In genomic region chr12:50104614-50105366, GRCh38 we compare ENCODE assay signal across 17 cellular contexts. TPM values are rescaled to one million over a fixed set of nuclear protein-coding genes. Genes with fewer than 3 reads are reported as not detected.
DNase-seq lines count a peak whose midpoint lies in the region; ATAC-seq, FAIRE-seq and TF ChIP-seq lines count a peak whose summit lies in the region.
"Had no signal": no experiment of that assay in that cellular context is flagged by ENCODE, and none has a peak within 500 bp of the region (broad histone marks: within the 10 kb centered on the region; RNA-seq: fewer than 3 reads in every experiment).

No MANE protein-coding gene starts in this region.

- intact Hi-C loops in natural killer cell (cut with micrococcal nuclease), result no loop called here

- no peak for DNase-seq in adipocyte (ENCODE audit: low read depth)
- peak; percentile 37 for DNase-seq in mucosa of gallbladder (ENCODE audit: low spot score)
- peak; percentile 96 for DNase-seq in small intestine
- no peak for DNase-seq in 8988T
- DNase-seq in pons (ENCODE audit: low spot score), result no peak
- no peak for DNase-seq in osteocyte (ENCODE audit: extremely low spot score, unreplicated experiment)
- no peak for DNase-seq in natural killer cell
- DNase-seq: activated CD4-positive, alpha-beta T cell treated with anti-CD3 and anti-CD28 coated beads, Interleukin-2, amount 10 ng/mL, durations not matched to agents 7 days and 5 days; activated naive CD4-positive, alpha-beta T cell treated with anti-CD3 and anti-CD28 coated beads for 36 hours; dermis blood vessel endothelial cell had no signal

- WGBS in small intestine, 3 donors, result 23 to 51% (median 31%) methylated on average over 11 of the region's 11 CpGs

- no peak for ATAC-seq in natural killer cell

- H3K9ac ChIP-seq in adipocyte (ENCODE audit: low read length) (peak overlapping the region; percentile 92), endocrine pancreas (ENCODE audit: control insufficient read depth, insufficient read depth, low read length) (peak overlapping the region; percentile 66)

- H3K27ac Mint-ChIP-seq in osteocyte (ENCODE audit: unreplicated experiment), result no peak overlapping the region
- no peak overlapping the region for H3K27ac Mint-ChIP-seq in natural killer cell
- H3K27ac Mint-ChIP-seq: activated CD4-positive, alpha-beta T cell treated with anti-CD3 and anti-CD28 coated beads, Interleukin-2, amount 10 ng/mL, durations not matched to agents 7 days and 5 days; activated naive CD4-positive, alpha-beta T cell treated with anti-CD3 and anti-CD28 coated beads for 36 hours had no signal

- H3K9me3 Mint-ChIP-seq in osteocyte (ENCODE audit: unreplicated experiment) (no peaks in the 10 kb centered on the region), natural killer cell (no peaks in the 10 kb centered on the region)
- H3K9me3 Mint-ChIP-seq: activated CD4-positive, alpha-beta T cell treated with anti-CD3 and anti-CD28 coated beads, Interleukin-2, amount 10 ng/mL, durations not matched to agents 7 days and 5 days; activated naive CD4-positive, alpha-beta T cell treated with anti-CD3 and anti-CD28 coated beads for 36 hours had no signal

- TF ChIP-seq CTCF in osteocyte (IDR thresholded peaks at IDR 0.05) (no peak), natural killer cell (IDR thresholded peaks at IDR 0.05) (no peak)

- peaks cover 52% of the 10 kb centered on the region for H3K4me1 ChIP-seq in adipocyte (ENCODE audit: control insufficient read depth, insufficient read depth, low read length)
- H3K4me1 ChIP-seq in endocrine pancreas (ENCODE audit: control insufficient read depth, insufficient read depth, low read length), result peaks cover 10% of the 10 kb centered on the region
- peaks cover 2 to 14% of the 10 kb centered on the region in 2 donors for H3K4me1 ChIP-seq in small intestine (ENCODE audit: control insufficient read depth in 2 of 2, insufficient read depth in 1 of 2, low read depth in 1 of 2, low read length in 1 of 2)
- H3K4me1 ChIP-seq: HAP-1 had no signal

- H3K9me3 ChIP-seq in adipocyte (ENCODE audit: control insufficient read depth, low read length) (no peaks in the 10 kb centered on the region), endocrine pancreas (ENCODE audit: control insufficient read depth, low read length) (no peaks in the 10 kb centered on the region), small intestine (ENCODE audit: control insufficient read depth, low read depth) (no peaks in the 10 kb centered on the region)
- H3K9me3 ChIP-seq: esophagus muscularis mucosa, HAP-1 had no signal

- H3K4me3 Mint-ChIP-seq in osteocyte (ENCODE audit: unreplicated experiment) (no peak overlapping the region), natural killer cell (no peak overlapping the region)
- H3K4me3 Mint-ChIP-seq: activated CD4-positive, alpha-beta T cell treated with anti-CD3 and anti-CD28 coated beads, Interleukin-2, amount 10 ng/mL, durations not matched to agents 7 days and 5 days; activated naive CD4-positive, alpha-beta T cell treated with anti-CD3 and anti-CD28 coated beads for 36 hours had no signal

- H3K4me1 Mint-ChIP-seq in osteocyte (ENCODE audit: unreplicated experiment), result peaks cover 5% of the 10 kb centered on the region
- H3K4me1 Mint-ChIP-seq in natural killer cell, result no peaks in the 10 kb centered on the region

- peaks cover 33% of the 10 kb centered on the region for H3K36me3 ChIP-seq in adipocyte (ENCODE audit: control insufficient read depth, insufficient read depth, low read length, severe bottlenecking)
- no peaks in the 10 kb centered on the region for H3K36me3 ChIP-seq in endocrine pancreas (ENCODE audit: control insufficient read depth, insufficient read depth, low read length)
- peaks cover 0 to 6% of the 10 kb centered on the region in 2 donors for H3K36me3 ChIP-seq in small intestine (ENCODE audit: control insufficient read depth in 2 of 2, insufficient read depth in 2 of 2, low read length in 2 of 2)

- H3K27me3 Mint-ChIP-seq in osteocyte (ENCODE audit: unreplicated experiment) (no peaks in the 10 kb centered on the region), natural killer cell (ENCODE audit: low read depth in 2 of 2) (peaks cover 0 to 3% of the 10 kb centered on the region in 2 donors)
- H3K27me3 Mint-ChIP-seq: activated CD4-positive, alpha-beta T cell treated with anti-CD3 and anti-CD28 coated beads, Interleukin-2, amount 10 ng/mL, durations not matched to agents 7 days and 5 days had no signal

- H3K4me3 ChIP-seq in adipocyte (ENCODE audit: low read length) (peak overlapping the region; percentile 83), endocrine pancreas (ENCODE audit: control insufficient read depth, insufficient read depth, low read length) (peak overlapping the region; percentile 15), small intestine (ENCODE audit: low read depth in 1 of 2, low read length in 2 of 2) (peak overlapping the region in 1 of 2 donors; percentile 58)
- H3K4me3 ChIP-seq: HAP-1 had no signal

- FAIRE-seq in small intestine (lab: Jason Lieb, UNC), result no peak
- FAIRE-seq: GM19239, keratinocyte, TTC549 had no signal

- H3K27me3 ChIP-seq in adipocyte (replicated peaks; ENCODE audit: control insufficient read depth, insufficient read depth, low read length) (no peaks in the 10 kb centered on the region), endocrine pancreas (ENCODE audit: control insufficient read depth, insufficient read depth, low read length) (no peaks in the 10 kb centered on the region), small intestine (ENCODE audit: control insufficient read depth in 2 of 2, insufficient read depth in 2 of 2, low read length in 2 of 2) (no peaks in the 10 kb centered on the region)
- H3K27me3 ChIP-seq: esophagus muscularis mucosa had no signal

- H3K36me3 Mint-ChIP-seq in osteocyte (ENCODE audit: unreplicated experiment) (peaks cover 7% of the 10 kb centered on the region), natural killer cell (peaks cover 7% of the 10 kb centered on the region)

- peak overlapping the region; percentile 75 to 86 for H3K27ac ChIP-seq in small intestine (ENCODE audit: low read depth in 1 of 2, low read length in 1 of 2)

RNA-seq across cellular contexts. Expression of gene GPD1, which starts 1.0 kb away (rescaled TPM):
- total RNA-seq in mucosa of gallbladder, result 21.5 TPM
- polyA plus RNA-seq in small intestine, result 100 to 1,000 TPM in 2 of 3 donors, 10 to 100 TPM in 1; 97.1 to 198 (median 117) TPM
- total RNA-seq in osteocyte, result 0.43 TPM in 1 of 2 replicates, not detected in the other
- total RNA-seq in natural killer cell, result under 1 TPM in 1 of 3 donors, not detected in 2; 0.65 TPM
- total RNA-seq: dermis blood vessel endothelial cell had no signal

RNA-seq across cellular contexts. Expression of gene COX14, which starts 7.2 kb away (rescaled TPM):
- 80.5 TPM for total RNA-seq in mucosa of gallbladder
- polyA plus RNA-seq in small intestine, result 100 to 1,000 TPM; 133 to 236 (median 182) TPM
- total RNA-seq in osteocyte, result 41.5 and 54.9 TPM in 2 replicates
- 10 to 100 TPM; 32.8 to 42.6 (median 36.7) TPM for total RNA-seq in natural killer cell

RNA-seq across cellular contexts. Expression of gene SMARCD1, which starts 19.6 kb away (rescaled TPM):
- total RNA-seq in mucosa of gallbladder (49.5 TPM), osteocyte (61.4 and 66.7 TPM in 2 replicates), natural killer cell (10 to 100 TPM; 81.3 to 97.0 (median 88.6) TPM)
- 10 to 100 TPM; 18.1 to 20.9 (median 20.6) TPM for polyA plus RNA-seq in small intestine

RNA-seq across cellular contexts. Expression of gene ASIC1, which starts 47.4 kb away (rescaled TPM):
- 4.1 TPM for total RNA-seq in mucosa of gallbladder
- polyA plus RNA-seq in small intestine, result under 1 TPM in 2 of 3 donors, not detected in 1; 0.81 to 0.85 TPM
- 2.1 and 3.0 TPM in 2 replicates for total RNA-seq in osteocyte
- total RNA-seq in natural killer cell, result under 1 TPM in 1 of 3 donors, not detected in 2; 0.21 TPM
- total RNA-seq: Daoy had no signal

Comparison
In these comparisons a context has a peak if more than half of its experiments do, and no peak if none do; other contexts are left out.
1. DNase-seq: peak in mucosa of gallbladder (single experiment) and small intestine (single experiment); none in adipocyte (single experiment), 8988T (single experiment), pons (single experiment), osteocyte (single experiment) and natural killer cell (single experiment).
2. RNA of gene GPD1, which starts 1.0 kb away (total RNA-seq): 21.5 TPM in mucosa of gallbladder (single experiment); 0.43 TPM in osteocyte and 0.65 TPM in natural killer cell; every median in the first group is over 10 times any median in the second.